20 cellular contexts compared by ENCODE assay signal in the genomic region with DNA sequence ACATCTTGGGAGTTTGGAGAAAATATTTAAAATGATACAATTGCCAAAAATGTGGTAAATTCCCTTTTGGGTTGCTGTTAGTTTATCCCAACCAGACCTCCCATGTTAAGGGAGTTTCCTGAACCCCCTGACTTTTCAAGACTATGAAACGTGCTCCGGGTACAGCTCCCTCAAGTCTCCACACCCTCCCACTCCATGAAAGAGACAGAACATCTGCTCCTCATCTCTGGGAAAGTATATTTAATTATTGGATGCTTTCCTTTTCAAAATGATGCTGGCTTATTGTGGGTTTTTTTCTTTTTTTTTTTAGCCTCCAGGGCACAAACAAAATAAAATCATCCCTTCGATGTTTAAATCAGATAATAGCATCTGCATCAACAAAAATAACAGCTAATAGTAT.
"Had no signal": no experiment of that assay in that cellular context is flagged by ENCODE, and none has a peak within 500 bp of the region (broad histone marks: within the 10 kb centered on the region; RNA-seq: fewer than 3 reads in every experiment).

No MANE protein-coding gene starts in this region.

- ATAC-seq: activated naive CD4-positive, alpha-beta T cell treated with anti-CD3 and anti-CD28 coated beads, Interleukin-2, amount 50 U/mL, for 72 hours; activated T-helper 17 cell treated with anti-CD3 and anti-CD28 coated beads, Interleukin-2, amount 50 U/mL, for 72 hours; left colon; naive thymus-derived CD4-positive, alpha-beta T cell had no signal

- H3K4me3 Mint-ChIP-seq: activated CD4-positive, alpha-beta T cell treated with anti-CD3 and anti-CD28 coated beads, Interleukin-2, amount 10 ng/mL, durations not matched to agents 7 days and 5 days; activated T-cell treated with anti-CD3 and anti-CD28 coated beads, Interleukin-2, amount 50 U/mL, for 24 hours; activated T-helper 17 cell treated with anti-CD3 and anti-CD28 coated beads, Interleukin-2, amount 50 U/mL, for 72 hours; naive thymus-derived CD4-positive, alpha-beta T cell had no signal

- H3K4me1 Mint-ChIP-seq: activated CD4-positive, alpha-beta T cell treated with anti-CD3 and anti-CD28 coated beads, Interleukin-2, amount 10 ng/mL, durations not matched to agents 7 days and 5 days; activated T-helper 17 cell treated with anti-CD3 and anti-CD28 coated beads, Interleukin-2, amount 50 U/mL, for 72 hours; naive thymus-derived CD4-positive, alpha-beta T cell had no signal

- DNase-seq: activated CD4-positive, alpha-beta T cell treated with anti-CD3 and anti-CD28 coated beads, Interleukin-2, amount 10 ng/mL, durations not matched to agents 7 days and 5 days; activated CD4-positive, CD25-positive, alpha-beta regulatory T cell treated with anti-CD3 and anti-CD28 coated beads, Interleukin-2, amount 50 U/mL, for 72 hours; activated CD8-positive, alpha-beta memory T cell treated with anti-CD3 and anti-CD28 coated beads for 24 hours; activated CD8-positive, alpha-beta memory T cell treated with anti-CD3 and anti-CD28 coated beads, Interleukin-2, amount 50 U/mL, for 4 hours; activated T-cell treated with anti-CD3 and anti-CD28 coated beads, Interleukin-2, amount 50 U/mL, for 24 hours; amniotic stem cell; cortex of kidney; erythroblast; islet precursor cell; left colon; naive thymus-derived CD4-positive, alpha-beta T cell; retina; stimulated activated CD4-positive, alpha-beta T cell treated with anti-CD3 and anti-CD28 coated beads, Interleukin-4, amount 100 ng/mL, for 24 hours; stimulated activated naive CD4-positive, alpha-beta T cell treated with Interleukin-2 at 50 U/mL for 16 hours; T-helper 1 cell; upper lobe of left lung; WERI-Rb-1 had no signal

- H3K9me3 ChIP-seq: upper lobe of left lung had no signal

- H3K9me3 Mint-ChIP-seq: activated CD4-positive, alpha-beta T cell treated with anti-CD3 and anti-CD28 coated beads, Interleukin-2, amount 10 ng/mL, durations not matched to agents 7 days and 5 days; activated naive CD4-positive, alpha-beta T cell treated with anti-CD3 and anti-CD28 coated beads, Interleukin-2, amount 50 U/mL, for 72 hours; activated T-cell treated with anti-CD3 and anti-CD28 coated beads, Interleukin-2, amount 50 U/mL, for 24 hours; activated T-helper 17 cell treated with anti-CD3 and anti-CD28 coated beads, Interleukin-2, amount 50 U/mL, for 72 hours had no signal

- H3K36me3 Mint-ChIP-seq: activated naive CD4-positive, alpha-beta T cell treated with anti-CD3 and anti-CD28 coated beads, Interleukin-2, amount 50 U/mL, for 72 hours; naive thymus-derived CD4-positive, alpha-beta T cell had no signal

- H3K36me3 ChIP-seq: upper lobe of left lung, WERI-Rb-1 had no signal

- H3K27me3 ChIP-seq: upper lobe of left lung had no signal

- H3K27ac ChIP-seq: WERI-Rb-1 had no signal

- H3K27ac Mint-ChIP-seq: activated CD4-positive, alpha-beta T cell treated with anti-CD3 and anti-CD28 coated beads, Interleukin-2, amount 10 ng/mL, durations not matched to agents 7 days and 5 days; activated naive CD4-positive, alpha-beta T cell treated with anti-CD3 and anti-CD28 coated beads, Interleukin-2, amount 50 U/mL, for 72 hours; activated T-cell treated with anti-CD3 and anti-CD28 coated beads, Interleukin-2, amount 50 U/mL, for 24 hours; activated T-helper 17 cell treated with anti-CD3 and anti-CD28 coated beads, Interleukin-2, amount 50 U/mL, for 72 hours; naive thymus-derived CD4-positive, alpha-beta T cell; progenitor cell of endocrine pancreas had no signal

- H3K4me1 ChIP-seq: upper lobe of left lung had no signal

- H3K4me3 ChIP-seq: upper lobe of left lung had no signal
